Comparison of ENCODE assay signal across 11 cellular contexts in genomic region chr5:143557061-143557818, GRCh38.
A peak's percentile ranks its signal among the peaks of the same experiment; 100 is the strongest.
DNase-seq lines count a peak whose midpoint lies in the region; ATAC-seq and TF ChIP-seq lines count a peak whose summit lies in the region.
"Had no signal": no experiment of that assay in that cellular context is flagged by ENCODE, and none has a peak within 500 bp of the region (broad histone marks: within the 10 kb centered on the region; RNA-seq: fewer than 3 reads in every experiment).

No MANE protein-coding gene starts in this region.

- intact Hi-C loops in adrenal gland (cut with DNase I) = no loop called here

- H3K36me3 ChIP-seq in brain microvascular endothelial cell (replicated peaks) (no peaks in the 10 kb centered on the region), adrenal gland (replicated peaks in 1 of 2) (no peaks in the 10 kb centered on the region)
- H3K36me3 ChIP-seq: BLaER1 treated with 17β-estradiol and CSF1 and Interleukin-3, amounts not matched to agents 10 nM and 100 nM; lower lobe of right lung had no signal

- 38 to 46% (median 42%) methylated on average over 3 of the region's 3 CpGs for WGBS in adrenal gland, 4 donors

- peak overlapping the region; percentile 35 for H3K27ac Mint-ChIP-seq in activated T-cell treated with anti-CD3 and anti-CD28 coated beads, Interleukin-2, amount 50 U/mL, for 24 hours
- H3K27ac Mint-ChIP-seq in stimulated activated effector memory CD8-positive, alpha-beta T cell treated with anti-CD3 and anti-CD28 coated beads, Interleukin-12 subunit alpha, Interleukin-12 subunit beta, amount 100 ng/mL, for 72 hours = peak overlapping the region; percentile 75

- TF ChIP-seq CTCF in brain microvascular endothelial cell (IDR thresholded peaks at IDR 0.05; ENCODE audit: low read depth, low read length, missing control alignments) (no peak), adrenal gland (IDR thresholded peaks at IDR 0.05) (no peak)

- no peak for DNase-seq in activated T-cell treated with anti-CD3 and anti-CD28 coated beads, Interleukin-2, amount 50 U/mL, for 24 hours
- DNase-seq in activated T-cell treated with anti-CD3 and anti-CD28 coated beads, Interleukin-2, amount 50 U/mL, for 48 hours = no peak
- DNase-seq in NCI-H1105 (lab: John Stamatoyannopoulos, UW) = peak; percentile 16
- DNase-seq in brain microvascular endothelial cell = peak; percentile 37
- DNase-seq in stimulated activated effector memory CD8-positive, alpha-beta T cell treated with anti-CD3 and anti-CD28 coated beads, Interleukin-12 subunit alpha, Interleukin-12 subunit beta, amount 100 ng/mL, for 72 hours (ENCODE audit: low spot score in 2 of 2) = no peak
- no peak for DNase-seq in adrenal gland
- DNase-seq in germinal center (ENCODE audit: low spot score) = no peak
- DNase-seq: caudate nucleus, lower lobe of right lung had no signal

- H3K4me3 Mint-ChIP-seq in activated T-cell treated with anti-CD3 and anti-CD28 coated beads, Interleukin-2, amount 50 U/mL, for 24 hours = no peak overlapping the region
- H3K4me3 Mint-ChIP-seq in stimulated activated effector memory CD8-positive, alpha-beta T cell treated with anti-CD3 and anti-CD28 coated beads, Interleukin-12 subunit alpha, Interleukin-12 subunit beta, amount 100 ng/mL, for 72 hours = peak overlapping the region; percentile 40

- in situ Hi-C loops in brain microvascular endothelial cell (cut with HindIII; ENCODE audit: low pct_ligation_motif_present, low sequenced_read_pairs) = no loop called here

- TF ChIP-seq POLR2A in adrenal gland (IDR thresholded peaks at IDR 0.05) = no peak

- peaks cover 2% of the 10 kb centered on the region for H3K27me3 Mint-ChIP-seq in activated T-cell treated with anti-CD3 and anti-CD28 coated beads, Interleukin-2, amount 50 U/mL, for 24 hours

- peaks cover 20% of the 10 kb centered on the region for H3K4me1 Mint-ChIP-seq in activated T-cell treated with anti-CD3 and anti-CD28 coated beads, Interleukin-2, amount 50 U/mL, for 24 hours (ENCODE audit: low read depth)
- H3K4me1 Mint-ChIP-seq in stimulated activated effector memory CD8-positive, alpha-beta T cell treated with anti-CD3 and anti-CD28 coated beads, Interleukin-12 subunit alpha, Interleukin-12 subunit beta, amount 100 ng/mL, for 72 hours = peaks cover 29% of the 10 kb centered on the region

- no peaks in the 10 kb centered on the region for H3K9me3 ChIP-seq in adrenal gland (replicated peaks in 1 of 3)
- H3K9me3 ChIP-seq: BLaER1 treated with 17β-estradiol and CSF1 and Interleukin-3, amounts not matched to agents 10 nM and 100 nM; lower lobe of right lung had no signal

- H3K36me3 Mint-ChIP-seq in activated T-cell treated with anti-CD3 and anti-CD28 coated beads, Interleukin-2, amount 50 U/mL, for 24 hours (ENCODE audit: low read depth) = no peaks in the 10 kb centered on the region
- H3K36me3 Mint-ChIP-seq in stimulated activated effector memory CD8-positive, alpha-beta T cell treated with anti-CD3 and anti-CD28 coated beads, Interleukin-12 subunit alpha, Interleukin-12 subunit beta, amount 100 ng/mL, for 72 hours = no peaks in the 10 kb centered on the region

- H3K27me3 ChIP-seq in brain microvascular endothelial cell (replicated peaks) (no peaks in the 10 kb centered on the region), adrenal gland (no peaks in the 10 kb centered on the region)
- H3K27me3 ChIP-seq: BLaER1 treated with 17β-estradiol and CSF1 and Interleukin-3, amounts not matched to agents 10 nM and 100 nM had no signal

- peak overlapping the region; percentile 11 for H3K27ac ChIP-seq in brain microvascular endothelial cell
- H3K27ac ChIP-seq in adrenal gland = no peak overlapping the region
- H3K27ac ChIP-seq: lower lobe of right lung had no signal

- peak; percentile 82 for ATAC-seq in stimulated activated effector memory CD8-positive, alpha-beta T cell treated with anti-CD3 and anti-CD28 coated beads, Interleukin-12 subunit alpha, Interleukin-12 subunit beta, amount 100 ng/mL, for 72 hours
- no peak for ATAC-seq in GM21528 (IDR thresholded peaks at IDR 0.05; ENCODE audit: low FRiP score, unreplicated experiment)
- ATAC-seq: lower lobe of right lung had no signal

- H3K4me3 ChIP-seq in brain microvascular endothelial cell (ENCODE audit: low read depth, low read length) (no peak overlapping the region), adrenal gland (no peak overlapping the region)
- H3K4me3 ChIP-seq: BLaER1 treated with 17β-estradiol and CSF1 and Interleukin-3, amounts not matched to agents 10 nM and 100 nM; lower lobe of right lung had no signal

- no peaks in the 10 kb centered on the region for H3K9me3 Mint-ChIP-seq in activated T-cell treated with anti-CD3 and anti-CD28 coated beads, Interleukin-2, amount 50 U/mL, for 24 hours
- H3K9me3 Mint-ChIP-seq in stimulated activated effector memory CD8-positive, alpha-beta T cell treated with anti-CD3 and anti-CD28 coated beads, Interleukin-12 subunit alpha, Interleukin-12 subunit beta, amount 100 ng/mL, for 72 hours = no peaks in the 10 kb centered on the region

- no peaks in the 10 kb centered on the region for H3K4me1 ChIP-seq in adrenal gland (replicated peaks in 1 of 2)

Comparison
In these comparisons a context has a peak if more than half of its experiments do, and no peak if none do; other contexts are left out.
1. DNase-seq: peak in NCI-H1105 (single experiment) and brain microvascular endothelial cell (single experiment); none in activated T-cell treated with anti-CD3 and anti-CD28 coated beads, Interleukin-2, amount 50 U/mL, for 24 hours (single experiment), activated T-cell treated with anti-CD3 and anti-CD28 coated beads, Interleukin-2, amount 50 U/mL, for 48 hours (0 of 2), stimulated activated effector memory CD8-positive, alpha-beta T cell treated with anti-CD3 and anti-CD28 coated beads, Interleukin-12 subunit alpha, Interleukin-12 subunit beta, amount 100 ng/mL, for 72 hours (0 of 2), adrenal gland (0 of 7) and germinal center (single experiment).